ENCODE assay signal across 8 cellular contexts in the genomic region with DNA sequence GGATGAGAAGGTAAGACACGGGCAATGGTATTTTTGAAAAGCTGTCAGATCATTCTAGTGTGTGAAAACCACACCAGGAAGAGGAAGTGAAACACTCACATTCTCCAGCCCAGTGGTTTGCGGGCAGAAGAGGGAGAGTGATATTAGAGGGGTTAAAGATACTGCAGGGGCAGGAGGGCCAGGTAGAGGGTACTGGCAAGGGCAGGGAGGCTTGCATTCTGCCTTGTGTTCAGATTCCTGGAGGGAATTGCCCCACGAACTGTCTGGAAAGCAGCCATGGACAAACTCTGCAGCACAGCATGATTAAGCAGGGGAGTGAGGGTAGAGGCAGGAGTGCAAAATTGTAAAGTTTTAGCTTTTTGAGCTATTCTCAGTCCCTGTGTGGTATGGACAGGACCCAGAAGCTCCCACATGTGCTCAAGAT. TPM values are rescaled to one million over a fixed set of nuclear protein-coding genes. Genes with fewer than 3 reads are reported as not detected.
DNase-seq lines count a peak whose midpoint lies in the region; ATAC-seq and TF ChIP-seq lines count a peak whose summit lies in the region.

No MANE protein-coding gene starts in this region.

- peak overlapping the region; percentile 16 to 52 for H3K27ac Mint-ChIP-seq in natural killer cell treated with Interleukin-12 subunit alpha and Interleukin-12 subunit beta and Interleukin-15 and Interleukin-18, amount 100 ng/mL, for 72 hours

- peaks cover 45 to 80% of the 10 kb centered on the region in 2 donors for H3K27me3 Mint-ChIP-seq in natural killer cell treated with Interleukin-12 subunit alpha and Interleukin-12 subunit beta and Interleukin-15 and Interleukin-18, amount 100 ng/mL, for 72 hours

- TF ChIP-seq CTCF in GM12865 (IDR thresholded peaks at IDR 0.05; ENCODE audit: insufficient read depth, low read depth, low read length, missing control alignments): no peak

- peaks cover 42 to 44% of the 10 kb centered on the region in 2 donors for H3K4me1 Mint-ChIP-seq in natural killer cell treated with Interleukin-12 subunit alpha and Interleukin-12 subunit beta and Interleukin-15 and Interleukin-18, amount 100 ng/mL, for 72 hours (ENCODE audit: low read depth in 2 of 2)

- H3K36me3 Mint-ChIP-seq in natural killer cell treated with Interleukin-12 subunit alpha and Interleukin-12 subunit beta and Interleukin-15 and Interleukin-18, amount 100 ng/mL, for 72 hours: peaks cover 4% of the 10 kb centered on the region

- peak overlapping the region; percentile 71 for H3K4me3 Mint-ChIP-seq in natural killer cell treated with Interleukin-12 subunit alpha and Interleukin-12 subunit beta and Interleukin-15 and Interleukin-18, amount 100 ng/mL, for 72 hours

- no peak overlapping the region for H3K4me3 ChIP-seq in GM12865 (ENCODE audit: low read depth, low read length)

- ATAC-seq in HG02678 (IDR thresholded peaks at IDR 0.05; ENCODE audit: unreplicated experiment): peak; percentile 98
- peak; percentile 92 to 97 for ATAC-seq in natural killer cell treated with Interleukin-12 subunit alpha and Interleukin-12 subunit beta and Interleukin-15 and Interleukin-18, amount 100 ng/mL, for 72 hours

- H3K9me3 Mint-ChIP-seq in natural killer cell treated with Interleukin-12 subunit alpha and Interleukin-12 subunit beta and Interleukin-15 and Interleukin-18, amount 100 ng/mL, for 72 hours: no peaks in the 10 kb centered on the region

- DNase-seq in GM12865 (ENCODE audit: low read depth) (peak; percentile 89), NOMO-1 treated with dmso at 0.1 percent for 144 hours (lab: John Stamatoyannopoulos, UW; ENCODE audit: unreplicated experiment) (peak; percentile 79), activated T-helper 1 cell treated with Interleukin-2 at 50 U/mL for 16 hours (ENCODE audit: low read depth) (peak; percentile 24), COLO829 (ENCODE audit: low spot score) (no peak), dermis blood vessel endothelial cell (no peak), cerebellar cortex (ENCODE audit: low spot score) (no peak)
- DNase-seq in natural killer cell treated with Interleukin-12 subunit alpha and Interleukin-12 subunit beta and Interleukin-15 and Interleukin-18, amount 100 ng/mL, for 72 hours (ENCODE audit: low spot score): peak; percentile 87

RNA-seq across cellular contexts. Expression of gene NIPAL1, which starts 30.9 kb away (rescaled TPM):
- 1 to 10 TPM in 1 of 2 donors, under 1 TPM in 1; 0.21 to 2.0 TPM for total RNA-seq in natural killer cell treated with Interleukin-12 subunit alpha and Interleukin-12 subunit beta and Interleukin-15 and Interleukin-18, amount 100 ng/mL, for 72 hours
- 0.47 and 0.68 TPM in 2 replicates for total RNA-seq in dermis blood vessel endothelial cell

RNA-seq across cellular contexts. Expression of gene CNGA1, which starts 31.0 kb away (rescaled TPM):
- not detected for total RNA-seq in natural killer cell treated with Interleukin-12 subunit alpha and Interleukin-12 subunit beta and Interleukin-15 and Interleukin-18, amount 100 ng/mL, for 72 hours
- total RNA-seq in dermis blood vessel endothelial cell: not detected in 2 replicates

Comparison
In these comparisons a context has a peak if more than half of its experiments do, and no peak if none do; other contexts are left out.
1. DNase-seq: peak in GM12865 (single experiment), NOMO-1 treated with dmso at 0.1 percent for 144 hours (single experiment), activated T-helper 1 cell treated with Interleukin-2 at 50 U/mL for 16 hours (single experiment) and natural killer cell treated with Interleukin-12 subunit alpha and Interleukin-12 subunit beta and Interleukin-15 and Interleukin-18, amount 100 ng/mL, for 72 hours (single experiment); none in COLO829 (single experiment), dermis blood vessel endothelial cell (single experiment) and cerebellar cortex (single experiment).